ENCODE assay signal across 21 cellular contexts in the genomic region with DNA sequence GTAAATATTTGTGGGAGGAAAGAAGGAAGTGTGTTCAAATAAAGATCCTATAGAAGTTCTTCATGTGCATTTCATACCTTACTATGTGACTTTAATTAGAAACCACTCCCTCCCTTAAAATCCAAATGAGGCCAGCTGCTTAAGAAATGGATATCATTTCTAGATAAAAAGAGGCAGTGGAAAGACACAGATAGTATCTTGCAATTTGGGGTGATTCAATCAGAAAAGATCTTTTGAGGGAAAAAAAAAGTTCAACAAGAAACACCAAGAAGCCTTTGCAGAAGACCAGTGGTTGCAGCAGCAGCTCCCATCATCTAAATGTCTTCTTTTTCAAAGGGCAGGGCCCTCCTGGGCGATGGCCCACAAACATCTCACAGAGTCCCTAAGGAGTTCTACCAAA.
DNase-seq lines count a peak whose midpoint lies in the region; ATAC-seq, FAIRE-seq and TF ChIP-seq lines count a peak whose summit lies in the region.
"Had no signal": no experiment of that assay in that cellular context is flagged by ENCODE, and none has a peak within 500 bp of the region (broad histone marks: within the 10 kb centered on the region; RNA-seq: fewer than 3 reads in every experiment).

No MANE protein-coding gene starts in this region.

- intact Hi-C loops in GM12878 (cut with micrococcal nuclease; ENCODE audit: unreplicated experiment) = no loop called here
- intact Hi-C loops in activated T-helper 1 cell treated with anti-CD3 and anti-CD28 coated beads, Interleukin-12 subunit alpha, Interleukin-12 subunit beta, Interleukin-2, Interleukin-4 antibody, amounts not matched to agents 30 ng/mL and 10 ng/mL and 1 ng/mL, durations not matched to agents 14 hours and 24 hours and 36 hours (cut with micrococcal nuclease) = no loop called here

- no peak for TF ChIP-seq EP300 in GM12878 (IDR thresholded peaks at IDR 0.05; ENCODE audit: borderline replicate concordance in 1 of 2, control insufficient read depth in 1 of 2, low read depth in 2 of 2, low read length in 2 of 2)

- H3K9me3 ChIP-seq in GM12878 (replicated peaks; ENCODE audit: control insufficient read depth, insufficient read depth, low read length) = no peaks in the 10 kb centered on the region
- H3K9me3 ChIP-seq: BE2C had no signal

- ATAC-seq in GM12878 = no peak

- TF ChIP-seq CTCF in GM12878 (IDR thresholded peaks at IDR 0.05 in 2 of 3, conservative IDR thresholded peaks at IDR 0.05 in 1 of 3; ENCODE audit: control insufficient read depth in 2 of 3, extremely low read depth in 1 of 3, insufficient read depth in 1 of 3, low read depth in 3 of 3, low read length in 3 of 3) = no peak
- TF ChIP-seq CTCF in osteocyte (IDR thresholded peaks at IDR 0.05) = no peak
- TF ChIP-seq CTCF in GM13977 (IDR thresholded peaks at IDR 0.05; ENCODE audit: extremely low read depth, insufficient read depth, missing control alignments) = no peak

- in situ Hi-C loops in GM12878 (cut with MboI) (no loop called here), GM13977 (cut with MboI; ENCODE audit: low pct_unique_long_range_greater_than_20kb, low sequenced_read_pairs, unreplicated experiment) (no loop called here)

- no peak overlapping the region for H3K4me2 ChIP-seq in GM12878 (ENCODE audit: control insufficient read depth, insufficient read depth)

- no TSS peak for BruUV-seq in GM12878 (replicated peaks; lab: Mats Ljungman, UMichigan)

- DNase-seq in NCI-H69 (lab: John Stamatoyannopoulos, UW) = peak; percentile 73
- peak; percentile 77 for DNase-seq in SK-N-DZ (ENCODE audit: low spot score)
- no peak for DNase-seq in GM12878 (ENCODE audit: low read depth, low spot score)
- DNase-seq in osteocyte (ENCODE audit: extremely low spot score, unreplicated experiment) = no peak
- no peak for DNase-seq in activated T-helper 1 cell treated with anti-CD3 and anti-CD28 coated beads, Interleukin-12 subunit alpha, Interleukin-12 subunit beta, Interleukin-2, Interleukin-4 antibody, amounts not matched to agents 30 ng/mL and 10 ng/mL and 1 ng/mL, durations not matched to agents 14 hours and 24 hours and 36 hours (ENCODE audit: low spot score)
- no peak for DNase-seq in NCI-H82 (lab: John Stamatoyannopoulos, UW)
- DNase-seq in GM13977 (ENCODE audit: low spot score) = no peak
- DNase-seq: ACHN; C1 segment of cervical spinal cord; CD4-positive, CD25-positive, alpha-beta regulatory T cell; CD8-positive, alpha-beta memory T cell; COR-L47; DMS153; DMS79; GDM1; H9; IMR-90 had no signal

- H3K9me3 Mint-ChIP-seq in osteocyte (ENCODE audit: unreplicated experiment) = peaks cover 6% of the 10 kb centered on the region
- H3K9me3 Mint-ChIP-seq in activated T-helper 1 cell treated with anti-CD3 and anti-CD28 coated beads, Interleukin-12 subunit alpha, Interleukin-12 subunit beta, Interleukin-2, Interleukin-4 antibody, amounts not matched to agents 30 ng/mL and 10 ng/mL and 1 ng/mL, durations not matched to agents 14 hours and 24 hours and 36 hours = peaks cover 12% of the 10 kb centered on the region

- H3K4me1 Mint-ChIP-seq in osteocyte (ENCODE audit: unreplicated experiment) = peaks cover 41% of the 10 kb centered on the region
- no peaks in the 10 kb centered on the region for H3K4me1 Mint-ChIP-seq in activated T-helper 1 cell treated with anti-CD3 and anti-CD28 coated beads, Interleukin-12 subunit alpha, Interleukin-12 subunit beta, Interleukin-2, Interleukin-4 antibody, amounts not matched to agents 30 ng/mL and 10 ng/mL and 1 ng/mL, durations not matched to agents 14 hours and 24 hours and 36 hours (ENCODE audit: low read depth)
- H3K4me1 Mint-ChIP-seq: CD8-positive, alpha-beta memory T cell; H9 had no signal

- peak; percentile 18 for FAIRE-seq in GM12878 (lab: Jason Lieb, UNC)
- FAIRE-seq: GM19239, H1, HTR-8/SVneo had no signal

- TF ChIP-seq RAD21 in GM12878 (IDR thresholded peaks at IDR 0.05; ENCODE audit: insufficient read depth, low read depth, low read length) = no peak

- H3K27me3 ChIP-seq in GM12878 (replicated peaks in 1 of 2; ENCODE audit: control insufficient read depth in 2 of 2, insufficient read depth in 2 of 2, low read length in 1 of 2) = no peaks in the 10 kb centered on the region
- H3K27me3 ChIP-seq: BE2C had no signal

- no peak overlapping the region for H3K4me3 ChIP-seq in GM12878

- H3K27me3 Mint-ChIP-seq in osteocyte (ENCODE audit: unreplicated experiment) = no peaks in the 10 kb centered on the region
- no peaks in the 10 kb centered on the region for H3K27me3 Mint-ChIP-seq in activated T-helper 1 cell treated with anti-CD3 and anti-CD28 coated beads, Interleukin-12 subunit alpha, Interleukin-12 subunit beta, Interleukin-2, Interleukin-4 antibody, amounts not matched to agents 30 ng/mL and 10 ng/mL and 1 ng/mL, durations not matched to agents 14 hours and 24 hours and 36 hours (ENCODE audit: insufficient read depth)
- H3K27me3 Mint-ChIP-seq: CD4-positive, CD25-positive, alpha-beta regulatory T cell; CD8-positive, alpha-beta memory T cell had no signal

- SMC1A ChIA-PET in GM12878 (lab: Charles Lee; ENCODE audit: uncharacterized antibody, unreplicated experiment) = interaction anchor here (1.0 kb wide), 1 partner anchor 26 kb away, joined by 3 read pairs; no protein-coding TSS in a partner anchor

- H3K27ac Mint-ChIP-seq in osteocyte (ENCODE audit: unreplicated experiment) = peak overlapping the region; percentile 84
- H3K27ac Mint-ChIP-seq in activated T-helper 1 cell treated with anti-CD3 and anti-CD28 coated beads, Interleukin-12 subunit alpha, Interleukin-12 subunit beta, Interleukin-2, Interleukin-4 antibody, amounts not matched to agents 30 ng/mL and 10 ng/mL and 1 ng/mL, durations not matched to agents 14 hours and 24 hours and 36 hours = no peak overlapping the region
- H3K27ac Mint-ChIP-seq: CD4-positive, CD25-positive, alpha-beta regulatory T cell; CD8-positive, alpha-beta memory T cell had no signal

- WGBS in GM12878 (ENCODE audit: insufficient coverage, insufficient replicate concordance, low lambda C conversion rate, missing lambda C conversion rate) = 33% methylated on average over 1 of the region's 1 CpG

- POLR2A ChIA-PET in GM12878 (lab: Charles Lee) = interaction anchor here (0.7 kb wide), 1 partner anchor 392 kb away, joined by 3 read pairs; no protein-coding TSS in a partner anchor

- H3K27ac ChIP-seq in GM12878 (ENCODE audit: control insufficient read depth, insufficient read depth) = no peak overlapping the region

- CTCF ChIA-PET in GM12878 (lab: Yijun Ruan, JAX) = no interaction called here

- H2AFZ ChIP-seq in GM12878 (ENCODE audit: control insufficient read depth, low read depth, low read length) = no peak overlapping the region

- RAD21 ChIA-PET in GM12878 (lab: Charles Lee; ENCODE audit: unreplicated experiment) = no interaction called here

- H3K4me1 ChIP-seq in GM12878 (ENCODE audit: control insufficient read depth, insufficient read depth, low read length) = no peaks in the 10 kb centered on the region

- no peaks in the 10 kb centered on the region for H4K20me1 ChIP-seq in GM12878 (ENCODE audit: control insufficient read depth, insufficient read depth)

- TF ChIP-seq POLR2A in GM12878 (IDR thresholded peaks at IDR 0.05; ENCODE audit: low read depth, low read length) = no peak

- H3K79me2 ChIP-seq in GM12878 (ENCODE audit: control insufficient read depth, insufficient read depth, low read length) = no peaks in the 10 kb centered on the region

- no peaks in the 10 kb centered on the region for H3K36me3 Mint-ChIP-seq in osteocyte (ENCODE audit: unreplicated experiment)
- no peaks in the 10 kb centered on the region for H3K36me3 Mint-ChIP-seq in activated T-helper 1 cell treated with anti-CD3 and anti-CD28 coated beads, Interleukin-12 subunit alpha, Interleukin-12 subunit beta, Interleukin-2, Interleukin-4 antibody, amounts not matched to agents 30 ng/mL and 10 ng/mL and 1 ng/mL, durations not matched to agents 14 hours and 24 hours and 36 hours (ENCODE audit: low read depth)
- H3K36me3 Mint-ChIP-seq: CD4-positive, CD25-positive, alpha-beta regulatory T cell had no signal

- no peaks in the 10 kb centered on the region for H3K36me3 ChIP-seq in GM12878 (ENCODE audit: control insufficient read depth in 2 of 2, insufficient read depth in 2 of 2, low read length in 1 of 2)
- H3K36me3 ChIP-seq: BE2C had no signal

- no peak overlapping the region for H3K9ac ChIP-seq in GM12878 (ENCODE audit: control insufficient read depth, insufficient read depth, low read length)

- no peak overlapping the region for H3K4me3 Mint-ChIP-seq in osteocyte (ENCODE audit: unreplicated experiment)
- H3K4me3 Mint-ChIP-seq in activated T-helper 1 cell treated with anti-CD3 and anti-CD28 coated beads, Interleukin-12 subunit alpha, Interleukin-12 subunit beta, Interleukin-2, Interleukin-4 antibody, amounts not matched to agents 30 ng/mL and 10 ng/mL and 1 ng/mL, durations not matched to agents 14 hours and 24 hours and 36 hours = no peak overlapping the region
- H3K4me3 Mint-ChIP-seq: CD4-positive, CD25-positive, alpha-beta regulatory T cell; CD8-positive, alpha-beta memory T cell; H9 had no signal

TF ChIP-seq in GM12878, 131 proteins besides CTCF, POLR2A, EP300 and RAD21 (continues in another document):
- TF ChIP-seq ZBED1 (IDR thresholded peaks at IDR 0.05; ENCODE audit: borderline replicate concordance) (no peak), YBX1 (IDR thresholded peaks at IDR 0.05) (no peak), SPI1 (IDR thresholded peaks at IDR 0.05; ENCODE audit: borderline replicate concordance, insufficient read depth, low read depth, low read length) (no peak), ZNF384 (IDR thresholded peaks at IDR 0.05; ENCODE audit: borderline replicate concordance, low read depth, low read length) (no peak), CHD4 (IDR thresholded peaks at IDR 0.05) (no peak), WRNIP1 (IDR thresholded peaks at IDR 0.05; ENCODE audit: borderline replicate concordance, low read depth, low read length) (no peak), CBFB (IDR thresholded peaks at IDR 0.05; ENCODE audit: low read depth) (no peak), SMAD5 (IDR thresholded peaks at IDR 0.05; ENCODE audit: low read depth) (no peak), MEF2A (IDR thresholded peaks at IDR 0.05; ENCODE audit: insufficient read depth, low read depth, low read length) (no peak), RELA (IDR thresholded peaks at IDR 0.05; ENCODE audit: borderline replicate concordance, partially characterized antibody) (no peak), EED (IDR thresholded peaks at IDR 0.05; ENCODE audit: low read depth) (no peak), TCF3 (IDR thresholded peaks at IDR 0.05; ENCODE audit: borderline replicate concordance, insufficient read depth, low read depth, low read length) (no peak)

Comparison
In these comparisons a context has a peak if more than half of its experiments do, and no peak if none do; other contexts are left out.
1. DNase-seq: peak in NCI-H69 (single experiment) and SK-N-DZ (single experiment); none in GM12878 (single experiment), osteocyte (single experiment), activated T-helper 1 cell treated with anti-CD3 and anti-CD28 coated beads, Interleukin-12 subunit alpha, Interleukin-12 subunit beta, Interleukin-2, Interleukin-4 antibody, amounts not matched to agents 30 ng/mL and 10 ng/mL and 1 ng/mL, durations not matched to agents 14 hours and 24 hours and 36 hours (single experiment), NCI-H82 (single experiment) and GM13977 (single experiment).